8 cellular contexts compared by ENCODE assay signal in genomic region chr6:4407710-4408109, GRCh38.
DNase-seq lines count a peak whose midpoint lies in the region; ATAC-seq, FAIRE-seq and TF ChIP-seq lines count a peak whose summit lies in the region.
"Not testable (repeated sequence)": the region's sequence is repeated elsewhere in the genome, so short reads cannot be mapped to it uniquely, and the experiment has no call there.

No MANE protein-coding gene starts in this region.

- H3K4me3 Mint-ChIP-seq in memory B cell, result peak overlapping the region; percentile 25

- not testable (repeated sequence) for DNase-seq in GM12892 (ENCODE audit: insufficient read length)
- DNase-seq in memory B cell (ENCODE audit: low spot score in 2 of 2), result peak in 1 of 2 donors; percentile 63

- not testable (repeated sequence) for H3K9ac ChIP-seq in OCI-LY3 (ENCODE audit: low read length)

- H3K79me2 ChIP-seq in OCI-LY3 (ENCODE audit: low read length), result not testable (repeated sequence)

- H3K36me3 ChIP-seq in OCI-LY3 (replicated peaks; ENCODE audit: low read depth, low read length), result not testable (repeated sequence)

- H3K4me3 ChIP-seq in OCI-LY3 (ENCODE audit: low read length), result not testable (repeated sequence)

- ATAC-seq in GM19023 (IDR thresholded peaks at IDR 0.05; ENCODE audit: unreplicated experiment) (peak; percentile 92), GM21423 (IDR thresholded peaks at IDR 0.05; ENCODE audit: unreplicated experiment) (peak; percentile 99), HG02759 (IDR thresholded peaks at IDR 0.05; ENCODE audit: unreplicated experiment) (peak; percentile 90), HG03135 (IDR thresholded peaks at IDR 0.05; ENCODE audit: unreplicated experiment) (peak; percentile 100), HG03575 (IDR thresholded peaks at IDR 0.05; ENCODE audit: extremely low read depth, insufficient number of reproducible peaks, low FRiP score, unreplicated experiment) (peak; percentile 99), memory B cell (ENCODE audit: low read depth) (peak; percentile 100)

- not testable (repeated sequence) for TF ChIP-seq CTCF in OCI-LY3 (IDR thresholded peaks at IDR 0.05; ENCODE audit: low read depth, low read length)

- H3K27me3 ChIP-seq in OCI-LY3 (ENCODE audit: low read depth, low read length), result not testable (repeated sequence)

- FAIRE-seq in GM12892 (lab: Jason Lieb, UNC), result peak; percentile 5

- 0 out of 2 replicates have a peak overlapping the region, but pooled peaks have one; percentile 9 for H3K4me2 ChIP-seq in OCI-LY3 (ENCODE audit: low read length)

- not testable (repeated sequence) for TF ChIP-seq POLR2A in GM12892 (IDR thresholded peaks at IDR 0.05; ENCODE audit: low read depth, low read length)

- not testable (repeated sequence) for H2AFZ ChIP-seq in OCI-LY3 (ENCODE audit: low read depth, low read length)

- H3K27ac ChIP-seq in OCI-LY3 (ENCODE audit: low read length), result peak overlapping the region; percentile 64

- H3K4me1 ChIP-seq in OCI-LY3 (ENCODE audit: low read length), result peaks cover 16% of the 10 kb centered on the region

- peaks cover 17% of the 10 kb centered on the region for H3K9me3 Mint-ChIP-seq in memory B cell

- H4K20me1 ChIP-seq in OCI-LY3 (ENCODE audit: insufficient read depth, low read length), result not testable (repeated sequence)

- not testable (repeated sequence) for H3K9me3 ChIP-seq in OCI-LY3 (ENCODE audit: insufficient read depth, low read length)

- peak overlapping the region; percentile 1 for H3K27ac Mint-ChIP-seq in memory B cell

- peaks cover 35% of the 10 kb centered on the region for H3K4me1 Mint-ChIP-seq in memory B cell

- not testable (repeated sequence) for H3K27me3 Mint-ChIP-seq in memory B cell

- peaks cover 19% of the 10 kb centered on the region for H3K36me3 Mint-ChIP-seq in memory B cell
